ENCODE assay signal across 8 cellular contexts in genomic region chr1:147669475-147670318, GRCh38. TPM values are rescaled to one million over a fixed set of nuclear protein-coding genes. Genes with fewer than 3 reads are reported as not detected.
DNase-seq lines count a peak whose midpoint lies in the region; ATAC-seq and TF ChIP-seq lines count a peak whose summit lies in the region.

No MANE protein-coding gene starts in this region.

- H3K36me3 Mint-ChIP-seq in activated CD8-positive, alpha-beta memory T cell treated with anti-CD3 and anti-CD28 coated beads, Interleukin-2, amount 10 ng/mL, durations not matched to agents 7 days and 5 days = no peaks in the 10 kb centered on the region
- H3K36me3 Mint-ChIP-seq in stimulated activated naive CD8-positive, alpha-beta T cell treated with anti-CD3 and anti-CD28 coated beads, Interleukin-15, Interleukin-2, amounts not matched to agents 100 ng/mL and 50 ng/mL, for 24 hours (ENCODE audit: low read depth) = no peaks in the 10 kb centered on the region

- peaks cover 17% of the 10 kb centered on the region for H3K27me3 Mint-ChIP-seq in activated CD8-positive, alpha-beta memory T cell treated with anti-CD3 and anti-CD28 coated beads, Interleukin-2, amount 10 ng/mL, durations not matched to agents 7 days and 5 days
- peaks cover 13% of the 10 kb centered on the region for H3K27me3 Mint-ChIP-seq in stimulated activated naive CD8-positive, alpha-beta T cell treated with anti-CD3 and anti-CD28 coated beads, Interleukin-15, Interleukin-2, amounts not matched to agents 100 ng/mL and 50 ng/mL, for 24 hours

- CTCF ChIA-PET in activated CD8-positive, alpha-beta memory T cell treated with anti-CD3 and anti-CD28 coated beads, Interleukin-2, amount 10 ng/mL, durations not matched to agents 7 days and 5 days (lab: Charles Lee) = interaction anchor here (0.7 to 2.2 kb wide), 6 partner anchors 14 to 174 kb away, joined by 3 to 11 read pairs (median 4); no protein-coding TSS in a partner anchor

- ATAC-seq in GM18508 (IDR thresholded peaks at IDR 0.05; ENCODE audit: insufficient read depth, unreplicated experiment) = peak; percentile 19
- peak; percentile 28 for ATAC-seq in HG02981 (IDR thresholded peaks at IDR 0.05; ENCODE audit: unreplicated experiment)
- peak; percentile 48 for ATAC-seq in activated CD8-positive, alpha-beta memory T cell treated with anti-CD3 and anti-CD28 coated beads, Interleukin-2, amount 10 ng/mL, durations not matched to agents 7 days and 5 days

- H3K36me3 ChIP-seq in mucosa of stomach (ENCODE audit: control insufficient read depth, insufficient read depth, low read length) = no peaks in the 10 kb centered on the region

- no peaks in the 10 kb centered on the region for H3K27me3 ChIP-seq in mucosa of stomach (ENCODE audit: control insufficient read depth, insufficient read depth, low read length)

- peak overlapping the region; percentile 90 for H3K4me3 Mint-ChIP-seq in activated CD8-positive, alpha-beta memory T cell treated with anti-CD3 and anti-CD28 coated beads, Interleukin-2, amount 10 ng/mL, durations not matched to agents 7 days and 5 days
- H3K4me3 Mint-ChIP-seq in stimulated activated naive CD8-positive, alpha-beta T cell treated with anti-CD3 and anti-CD28 coated beads, Interleukin-15, Interleukin-2, amounts not matched to agents 100 ng/mL and 50 ng/mL, for 24 hours = peak overlapping the region; percentile 90

- H3K9me3 ChIP-seq in mucosa of stomach (ENCODE audit: control insufficient read depth, low read length) = no peaks in the 10 kb centered on the region

- peak; percentile 65 for DNase-seq in ACHN
- DNase-seq in NCI-H510A (lab: John Stamatoyannopoulos, UW) = peak; percentile 22
- peak; percentile 61 for DNase-seq in activated CD8-positive, alpha-beta memory T cell treated with anti-CD3 and anti-CD28 coated beads, Interleukin-2, amount 10 ng/mL, durations not matched to agents 7 days and 5 days
- peak; percentile 47 to 50 for DNase-seq in erythroblast (lab: John Stamatoyannopoulos, UW)

- H3K27ac Mint-ChIP-seq in activated CD8-positive, alpha-beta memory T cell treated with anti-CD3 and anti-CD28 coated beads, Interleukin-2, amount 10 ng/mL, durations not matched to agents 7 days and 5 days = peak overlapping the region; percentile 85
- peak overlapping the region; percentile 76 for H3K27ac Mint-ChIP-seq in stimulated activated naive CD8-positive, alpha-beta T cell treated with anti-CD3 and anti-CD28 coated beads, Interleukin-15, Interleukin-2, amounts not matched to agents 100 ng/mL and 50 ng/mL, for 24 hours

- no peaks in the 10 kb centered on the region for H3K9me3 Mint-ChIP-seq in activated CD8-positive, alpha-beta memory T cell treated with anti-CD3 and anti-CD28 coated beads, Interleukin-2, amount 10 ng/mL, durations not matched to agents 7 days and 5 days (ENCODE audit: low read depth)
- H3K9me3 Mint-ChIP-seq in stimulated activated naive CD8-positive, alpha-beta T cell treated with anti-CD3 and anti-CD28 coated beads, Interleukin-15, Interleukin-2, amounts not matched to agents 100 ng/mL and 50 ng/mL, for 24 hours = no peaks in the 10 kb centered on the region

- no peak for TF ChIP-seq POLR2A in erythroblast (IDR thresholded peaks at IDR 0.05; ENCODE audit: low read length)

- peak overlapping the region; percentile 71 for H3K4me3 ChIP-seq in mucosa of stomach (ENCODE audit: low read length)

- H3K9ac ChIP-seq in mucosa of stomach (ENCODE audit: low read length) = peak overlapping the region; percentile 75

- peaks cover 13% of the 10 kb centered on the region for H3K4me1 ChIP-seq in mucosa of stomach (ENCODE audit: control insufficient read depth, insufficient read depth, low read length)

- in situ Hi-C loops in ACHN (cut with HindIII; ENCODE audit: low pct_ligation_motif_present, low pct_unique_long_range_greater_than_20kb, low sequenced_read_pairs) = no loop called here

- peaks cover 28% of the 10 kb centered on the region for H3K4me1 Mint-ChIP-seq in activated CD8-positive, alpha-beta memory T cell treated with anti-CD3 and anti-CD28 coated beads, Interleukin-2, amount 10 ng/mL, durations not matched to agents 7 days and 5 days
- peaks cover 20% of the 10 kb centered on the region for H3K4me1 Mint-ChIP-seq in stimulated activated naive CD8-positive, alpha-beta T cell treated with anti-CD3 and anti-CD28 coated beads, Interleukin-15, Interleukin-2, amounts not matched to agents 100 ng/mL and 50 ng/mL, for 24 hours (ENCODE audit: low read depth)

RNA-seq across cellular contexts. Expression of gene ACP6, which starts 0.6 kb away (rescaled TPM):
- 10 to 100 TPM; 11.2 to 20.3 TPM for total RNA-seq in activated CD8-positive, alpha-beta memory T cell treated with anti-CD3 and anti-CD28 coated beads, Interleukin-2, amount 10 ng/mL, durations not matched to agents 7 days and 5 days

Comparison
In these comparisons a context has a peak if more than half of its experiments do, and no peak if none do; other contexts are left out.
1. Peak in every context shown above with its lines: DNase-seq, ATAC-seq and H3K4me3 ChIP-seq.